1 cellular context compared by ENCODE assay signal in genomic region chr2:96760986-96761832, GRCh38.
TF ChIP-seq lines count a peak whose summit lies in the region.

No MANE protein-coding gene starts in this region.

TF ChIP-seq in HepG2, 621 proteins besides CTCF, POLR2A, EP300 and RAD21 (continued from another document and continues in another):
- peak; percentile 18; the same call in 1 of the 2 replicates for TF ChIP-seq MED1 (CRISPR knock-in tag; IDR thresholded peaks at IDR 0.05)
- TF ChIP-seq, protein P1, sequence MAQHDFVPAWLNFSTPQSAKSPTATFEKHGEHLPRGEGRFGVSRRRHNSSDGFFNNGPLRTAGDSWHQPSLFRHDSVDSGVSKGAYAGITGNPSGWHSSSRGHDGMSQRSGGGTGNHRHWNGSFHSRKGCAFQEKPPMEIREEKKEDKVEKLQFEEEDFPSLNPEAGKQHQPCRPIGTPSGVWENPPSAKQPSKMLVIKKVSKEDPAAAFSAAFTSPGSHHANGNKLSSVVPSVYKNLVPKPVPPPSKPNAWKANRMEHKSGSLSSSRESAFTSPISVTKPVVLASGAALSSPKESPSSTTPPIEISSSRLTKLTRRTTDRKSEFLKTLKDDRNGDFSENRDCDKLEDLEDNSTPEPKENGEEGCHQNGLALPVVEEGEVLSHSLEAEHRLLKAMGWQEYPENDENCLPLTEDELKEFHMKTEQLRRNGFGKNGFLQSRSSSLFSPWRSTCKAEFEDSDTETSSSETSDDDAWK (CRISPR knock-in tag; IDR thresholded peaks at IDR 0.05), result no peak
- TF ChIP-seq ZNF768 (CRISPR knock-in tag; IDR thresholded peaks at IDR 0.05), result no peak; the same call in 1 of the 2 replicates
- no peak for TF ChIP-seq ZNF569 (CRISPR knock-in tag; IDR thresholded peaks at IDR 0.05; ENCODE audit: borderline replicate concordance)
- no peak for TF ChIP-seq ATM (IDR thresholded peaks at IDR 0.05; ENCODE audit: borderline replicate concordance)
- TF ChIP-seq ZSCAN25 (CRISPR knock-in tag; IDR thresholded peaks at IDR 0.05), result no peak
- peak; percentile 3; the same call in 1 of the 2 replicates for TF ChIP-seq SOX13 (IDR thresholded peaks at IDR 0.05)
- no peak; a peak in 1 of 4 replicates for TF ChIP-seq SOX13 (CRISPR knock-in tag; conservative IDR thresholded peaks at IDR 0.05 in 1 of 2, IDR thresholded peaks at IDR 0.05 in 1 of 2)
- no peak for TF ChIP-seq RBM22 (optimal IDR thresholded peaks at IDR 0.05; ENCODE audit: low read length)
- TF ChIP-seq RXRA (CRISPR knock-in tag; IDR thresholded peaks at IDR 0.05), result peak; percentile 68; the same call in 1 of the 2 replicates
- TF ChIP-seq REXO4 (CRISPR knock-in tag; IDR thresholded peaks at IDR 0.05; ENCODE audit: borderline replicate concordance), result no peak
- TF ChIP-seq KLF11 (CRISPR knock-in tag; IDR thresholded peaks at IDR 0.05), result no peak
- TF ChIP-seq PRDM10 (CRISPR knock-in tag; IDR thresholded peaks at IDR 0.05; ENCODE audit: low read depth), result no peak
- TF ChIP-seq FOXM1 (CRISPR knock-in tag; IDR thresholded peaks at IDR 0.05), result no peak
- no peak for TF ChIP-seq RERE (CRISPR knock-in tag; IDR thresholded peaks at IDR 0.05; ENCODE audit: low read depth)
- TF ChIP-seq GLI4 (CRISPR knock-in tag; IDR thresholded peaks at IDR 0.05; ENCODE audit: borderline replicate concordance), result no peak
- TF ChIP-seq, protein P2, sequence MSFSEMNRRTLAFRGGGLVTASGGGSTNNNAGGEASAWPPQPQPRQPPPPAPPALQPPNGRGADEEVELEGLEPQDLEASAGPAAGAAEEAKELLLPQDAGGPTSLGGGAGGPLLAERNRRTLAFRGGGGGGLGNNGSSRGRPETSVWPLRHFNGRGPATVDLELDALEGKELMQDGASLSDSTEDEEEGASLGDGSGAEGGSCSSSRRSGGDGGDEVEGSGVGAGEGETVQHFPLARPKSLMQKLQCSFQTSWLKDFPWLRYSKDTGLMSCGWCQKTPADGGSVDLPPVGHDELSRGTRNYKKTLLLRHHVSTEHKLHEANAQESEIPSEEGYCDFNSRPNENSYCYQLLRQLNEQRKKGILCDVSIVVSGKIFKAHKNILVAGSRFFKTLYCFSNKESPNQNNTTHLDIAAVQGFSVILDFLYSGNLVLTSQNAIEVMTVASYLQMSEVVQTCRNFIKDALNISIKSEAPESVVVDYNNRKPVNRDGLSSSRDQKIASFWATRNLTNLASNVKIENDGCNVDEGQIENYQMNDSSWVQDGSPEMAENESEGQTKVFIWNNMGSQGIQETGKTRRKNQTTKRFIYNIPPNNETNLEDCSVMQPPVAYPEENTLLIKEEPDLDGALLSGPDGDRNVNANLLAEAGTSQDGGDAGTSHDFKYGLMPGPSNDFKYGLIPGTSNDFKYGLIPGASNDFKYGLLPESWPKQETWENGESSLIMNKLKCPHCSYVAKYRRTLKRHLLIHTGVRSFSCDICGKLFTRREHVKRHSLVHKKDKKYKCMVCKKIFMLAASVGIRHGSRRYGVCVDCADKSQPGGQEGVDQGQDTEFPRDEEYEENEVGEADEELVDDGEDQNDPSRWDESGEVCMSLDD (CRISPR knock-in tag; IDR thresholded peaks at IDR 0.05; ENCODE audit: borderline replicate concordance), result no peak
- TF ChIP-seq ZNF24 (IDR thresholded peaks at IDR 0.05), result no peak
- no peak for TF ChIP-seq ZBTB21 (CRISPR knock-in tag; IDR thresholded peaks at IDR 0.05)
- TF ChIP-seq ZNF770 (CRISPR knock-in tag; IDR thresholded peaks at IDR 0.05), result no peak
- TF ChIP-seq, protein P3, sequence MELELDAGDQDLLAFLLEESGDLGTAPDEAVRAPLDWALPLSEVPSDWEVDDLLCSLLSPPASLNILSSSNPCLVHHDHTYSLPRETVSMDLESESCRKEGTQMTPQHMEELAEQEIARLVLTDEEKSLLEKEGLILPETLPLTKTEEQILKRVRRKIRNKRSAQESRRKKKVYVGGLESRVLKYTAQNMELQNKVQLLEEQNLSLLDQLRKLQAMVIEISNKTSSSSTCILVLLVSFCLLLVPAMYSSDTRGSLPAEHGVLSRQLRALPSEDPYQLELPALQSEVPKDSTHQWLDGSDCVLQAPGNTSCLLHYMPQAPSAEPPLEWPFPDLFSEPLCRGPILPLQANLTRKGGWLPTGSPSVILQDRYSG (CRISPR knock-in tag; IDR thresholded peaks at IDR 0.05), result 0 out of 2 replicates have a peak, but pooled peaks have one; percentile 51
- TF ChIP-seq ZNF513 (CRISPR knock-in tag; conservative IDR thresholded peaks at IDR 0.05), result 0 out of 2 replicates have a peak, but pooled peaks have one; percentile 51
- TF ChIP-seq ZNF552 (CRISPR knock-in tag; IDR thresholded peaks at IDR 0.05; ENCODE audit: borderline replicate concordance), result no peak
- peak; percentile 71; the same call in 1 of the 2 replicates for TF ChIP-seq ZNF253 (CRISPR knock-in tag; IDR thresholded peaks at IDR 0.05; ENCODE audit: borderline replicate concordance)
- TF ChIP-seq YEATS4 (CRISPR knock-in tag; IDR thresholded peaks at IDR 0.05; ENCODE audit: borderline replicate concordance), result peak; percentile 74; the same call in 1 of the 2 replicates
- no peak for TF ChIP-seq HMG20A (CRISPR knock-in tag; IDR thresholded peaks at IDR 0.05; ENCODE audit: borderline replicate concordance)
- 0 out of 2 replicates have a peak, but pooled peaks have one; percentile 15 for TF ChIP-seq CBX5 (CRISPR knock-in tag; IDR thresholded peaks at IDR 0.05; ENCODE audit: borderline replicate concordance)
- no peak for TF ChIP-seq FOXP1 (IDR thresholded peaks at IDR 0.05)
- TF ChIP-seq FOXP1 (CRISPR knock-in tag; IDR thresholded peaks at IDR 0.05), result no peak
- TF ChIP-seq ZBTB7A (CRISPR knock-in tag; IDR thresholded peaks at IDR 0.05), result peak; percentile 93
- TF ChIP-seq ZNF570 (CRISPR knock-in tag; IDR thresholded peaks at IDR 0.05; ENCODE audit: borderline replicate concordance), result no peak
- peak; percentile 72; the same call in 1 of the 2 replicates for TF ChIP-seq ZNF749 (CRISPR knock-in tag; IDR thresholded peaks at IDR 0.05; ENCODE audit: borderline replicate concordance)
- no peak for TF ChIP-seq ZFP91 (CRISPR knock-in tag; IDR thresholded peaks at IDR 0.05; ENCODE audit: borderline replicate concordance)
- no peak for TF ChIP-seq ZNF546 (CRISPR knock-in tag; conservative IDR thresholded peaks at IDR 0.05)
- TF ChIP-seq, protein P4, sequence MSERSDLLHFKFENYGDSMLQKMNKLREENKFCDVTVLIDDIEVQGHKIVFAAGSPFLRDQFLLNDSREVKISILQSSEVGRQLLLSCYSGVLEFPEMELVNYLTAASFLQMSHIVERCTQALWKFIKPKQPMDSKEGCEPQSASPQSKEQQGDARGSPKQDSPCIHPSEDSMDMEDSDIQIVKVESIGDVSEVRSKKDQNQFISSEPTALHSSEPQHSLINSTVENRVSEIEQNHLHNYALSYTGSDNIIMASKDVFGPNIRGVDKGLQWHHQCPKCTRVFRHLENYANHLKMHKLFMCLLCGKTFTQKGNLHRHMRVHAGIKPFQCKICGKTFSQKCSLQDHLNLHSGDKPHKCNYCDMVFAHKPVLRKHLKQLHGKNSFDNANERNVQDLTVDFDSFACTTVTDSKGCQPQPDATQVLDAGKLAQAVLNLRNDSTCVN (CRISPR knock-in tag; IDR thresholded peaks at IDR 0.05; ENCODE audit: borderline replicate concordance), result no peak
- TF ChIP-seq HNRNPK (IDR thresholded peaks at IDR 0.05; ENCODE audit: low read depth, low read length, poor library complexity, severe bottlenecking), result no peak
- TF ChIP-seq CHD2 (IDR thresholded peaks at IDR 0.05; ENCODE audit: low read depth, low read length), result no peak
